In the genomic region with DNA sequence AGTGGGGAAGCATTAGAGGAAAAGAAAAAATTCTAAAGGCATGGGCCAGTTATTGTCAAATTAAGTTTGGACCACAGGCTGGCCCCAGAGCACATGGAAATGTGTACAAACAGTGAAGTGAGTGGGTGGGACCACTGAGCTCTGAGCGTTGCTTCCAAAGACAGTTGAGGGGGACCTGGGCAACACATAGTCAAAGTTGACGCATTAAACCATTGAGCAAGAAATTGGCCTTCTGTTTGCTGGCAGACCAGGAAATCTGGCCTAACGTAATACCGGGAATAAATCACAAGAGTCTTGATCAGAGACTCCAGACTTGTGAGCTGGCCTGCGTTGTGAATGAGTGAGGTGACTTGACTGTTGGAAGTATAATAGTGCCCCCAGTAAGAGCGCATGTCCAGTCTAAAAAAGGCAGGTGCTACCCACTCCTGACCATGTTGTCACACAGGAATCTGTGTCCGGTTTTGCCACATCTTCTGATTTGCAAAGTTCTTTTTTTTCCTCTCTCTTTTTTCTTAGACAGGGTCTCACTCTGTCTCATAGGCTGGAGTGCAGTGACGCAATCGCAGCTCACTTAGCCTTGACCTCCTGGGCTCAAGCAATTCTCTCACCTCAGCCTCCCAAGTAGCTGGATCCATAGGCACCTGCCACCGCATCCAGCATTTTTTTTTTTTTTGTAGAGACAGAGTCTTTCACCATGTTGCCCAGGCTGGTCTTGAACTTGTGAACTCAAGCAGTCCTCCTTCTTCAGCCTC, we compare ENCODE assay signal across 1 cellular context.
TF ChIP-seq lines count a peak whose summit lies in the region.

No MANE protein-coding gene starts in this region.

TF ChIP-seq in K562, 482 proteins besides CTCF, POLR2A, EP300 and RAD21 (continued from another document):
- TF ChIP-seq, protein P1, sequence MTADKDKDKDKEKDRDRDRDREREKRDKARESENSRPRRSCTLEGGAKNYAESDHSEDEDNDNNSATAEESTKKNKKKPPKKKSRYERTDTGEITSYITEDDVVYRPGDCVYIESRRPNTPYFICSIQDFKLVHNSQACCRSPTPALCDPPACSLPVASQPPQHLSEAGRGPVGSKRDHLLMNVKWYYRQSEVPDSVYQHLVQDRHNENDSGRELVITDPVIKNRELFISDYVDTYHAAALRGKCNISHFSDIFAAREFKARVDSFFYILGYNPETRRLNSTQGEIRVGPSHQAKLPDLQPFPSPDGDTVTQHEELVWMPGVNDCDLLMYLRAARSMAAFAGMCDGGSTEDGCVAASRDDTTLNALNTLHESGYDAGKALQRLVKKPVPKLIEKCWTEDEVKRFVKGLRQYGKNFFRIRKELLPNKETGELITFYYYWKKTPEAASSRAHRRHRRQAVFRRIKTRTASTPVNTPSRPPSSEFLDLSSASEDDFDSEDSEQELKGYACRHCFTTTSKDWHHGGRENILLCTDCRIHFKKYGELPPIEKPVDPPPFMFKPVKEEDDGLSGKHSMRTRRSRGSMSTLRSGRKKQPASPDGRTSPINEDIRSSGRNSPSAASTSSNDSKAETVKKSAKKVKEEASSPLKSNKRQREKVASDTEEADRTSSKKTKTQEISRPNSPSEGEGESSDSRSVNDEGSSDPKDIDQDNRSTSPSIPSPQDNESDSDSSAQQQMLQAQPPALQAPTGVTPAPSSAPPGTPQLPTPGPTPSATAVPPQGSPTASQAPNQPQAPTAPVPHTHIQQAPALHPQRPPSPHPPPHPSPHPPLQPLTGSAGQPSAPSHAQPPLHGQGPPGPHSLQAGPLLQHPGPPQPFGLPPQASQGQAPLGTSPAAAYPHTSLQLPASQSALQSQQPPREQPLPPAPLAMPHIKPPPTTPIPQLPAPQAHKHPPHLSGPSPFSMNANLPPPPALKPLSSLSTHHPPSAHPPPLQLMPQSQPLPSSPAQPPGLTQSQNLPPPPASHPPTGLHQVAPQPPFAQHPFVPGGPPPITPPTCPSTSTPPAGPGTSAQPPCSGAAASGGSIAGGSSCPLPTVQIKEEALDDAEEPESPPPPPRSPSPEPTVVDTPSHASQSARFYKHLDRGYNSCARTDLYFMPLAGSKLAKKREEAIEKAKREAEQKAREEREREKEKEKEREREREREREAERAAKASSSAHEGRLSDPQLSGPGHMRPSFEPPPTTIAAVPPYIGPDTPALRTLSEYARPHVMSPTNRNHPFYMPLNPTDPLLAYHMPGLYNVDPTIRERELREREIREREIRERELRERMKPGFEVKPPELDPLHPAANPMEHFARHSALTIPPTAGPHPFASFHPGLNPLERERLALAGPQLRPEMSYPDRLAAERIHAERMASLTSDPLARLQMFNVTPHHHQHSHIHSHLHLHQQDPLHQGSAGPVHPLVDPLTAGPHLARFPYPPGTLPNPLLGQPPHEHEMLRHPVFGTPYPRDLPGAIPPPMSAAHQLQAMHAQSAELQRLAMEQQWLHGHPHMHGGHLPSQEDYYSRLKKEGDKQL (CRISPR knock-in tag; IDR thresholded peaks at IDR 0.05; ENCODE audit: borderline replicate concordance): no peak
- TF ChIP-seq, protein P2, sequence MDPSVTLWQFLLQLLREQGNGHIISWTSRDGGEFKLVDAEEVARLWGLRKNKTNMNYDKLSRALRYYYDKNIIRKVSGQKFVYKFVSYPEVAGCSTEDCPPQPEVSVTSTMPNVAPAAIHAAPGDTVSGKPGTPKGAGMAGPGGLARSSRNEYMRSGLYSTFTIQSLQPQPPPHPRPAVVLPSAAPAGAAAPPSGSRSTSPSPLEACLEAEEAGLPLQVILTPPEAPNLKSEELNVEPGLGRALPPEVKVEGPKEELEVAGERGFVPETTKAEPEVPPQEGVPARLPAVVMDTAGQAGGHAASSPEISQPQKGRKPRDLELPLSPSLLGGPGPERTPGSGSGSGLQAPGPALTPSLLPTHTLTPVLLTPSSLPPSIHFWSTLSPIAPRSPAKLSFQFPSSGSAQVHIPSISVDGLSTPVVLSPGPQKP (CRISPR knock-in tag; IDR thresholded peaks at IDR 0.05): no peak
- TF ChIP-seq E2F3 (CRISPR knock-in tag; IDR thresholded peaks at IDR 0.05) (no peak), NBN (IDR thresholded peaks at IDR 0.05; ENCODE audit: low read depth) (no peak), ZNF76 (CRISPR knock-in tag; IDR thresholded peaks at IDR 0.05; ENCODE audit: borderline replicate concordance) (no peak), CEBPG (CRISPR knock-in tag; IDR thresholded peaks at IDR 0.05) (no peak), CEBPG (tag; conservative IDR thresholded peaks at IDR 0.05 in 1 of 2, IDR thresholded peaks at IDR 0.05 in 1 of 2) (peak; percentile 58 to 65), NR1H2 (CRISPR knock-in tag; IDR thresholded peaks at IDR 0.05) (no peak), SLC30A9 (CRISPR knock-in tag; IDR thresholded peaks at IDR 0.05) (no peak), ELF4 (CRISPR knock-in tag; IDR thresholded peaks at IDR 0.05) (no peak), ADNP (tag; IDR thresholded peaks at IDR 0.05) (no peak), PYGO2 (tag; IDR thresholded peaks at IDR 0.05) (no peak), CEBPB (tag; IDR thresholded peaks at IDR 0.05) (peak; percentile 61), TCF7L2 (IDR thresholded peaks at IDR 0.05; ENCODE audit: low read depth, low read length) (no peak), CBX3 (IDR thresholded peaks at IDR 0.05; ENCODE audit: borderline replicate concordance in 1 of 2, low read length in 2 of 2) (no peak), FOXK2 (conservative IDR thresholded peaks at IDR 0.05 in 1 of 2, IDR thresholded peaks at IDR 0.05 in 1 of 2; ENCODE audit: low read depth in 2 of 2) (no peak), CHD1 (IDR thresholded peaks at IDR 0.05; ENCODE audit: low read length) (no peak), GABPB1 (CRISPR knock-in tag; IDR thresholded peaks at IDR 0.05) (no peak), ZKSCAN1 (IDR thresholded peaks at IDR 0.05; ENCODE audit: low read depth, low read length) (no peak), TAF7 (tag; IDR thresholded peaks at IDR 0.05) (no peak)
- TF ChIP-seq, protein P3, sequence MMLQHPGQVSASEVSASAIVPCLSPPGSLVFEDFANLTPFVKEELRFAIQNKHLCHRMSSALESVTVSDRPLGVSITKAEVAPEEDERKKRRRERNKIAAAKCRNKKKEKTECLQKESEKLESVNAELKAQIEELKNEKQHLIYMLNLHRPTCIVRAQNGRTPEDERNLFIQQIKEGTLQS (IDR thresholded peaks at IDR 0.05): peak; percentile 50
- TF ChIP-seq, protein P3 (CRISPR knock-in tag; conservative IDR thresholded peaks at IDR 0.05): no peak
- TF ChIP-seq, protein P4, sequence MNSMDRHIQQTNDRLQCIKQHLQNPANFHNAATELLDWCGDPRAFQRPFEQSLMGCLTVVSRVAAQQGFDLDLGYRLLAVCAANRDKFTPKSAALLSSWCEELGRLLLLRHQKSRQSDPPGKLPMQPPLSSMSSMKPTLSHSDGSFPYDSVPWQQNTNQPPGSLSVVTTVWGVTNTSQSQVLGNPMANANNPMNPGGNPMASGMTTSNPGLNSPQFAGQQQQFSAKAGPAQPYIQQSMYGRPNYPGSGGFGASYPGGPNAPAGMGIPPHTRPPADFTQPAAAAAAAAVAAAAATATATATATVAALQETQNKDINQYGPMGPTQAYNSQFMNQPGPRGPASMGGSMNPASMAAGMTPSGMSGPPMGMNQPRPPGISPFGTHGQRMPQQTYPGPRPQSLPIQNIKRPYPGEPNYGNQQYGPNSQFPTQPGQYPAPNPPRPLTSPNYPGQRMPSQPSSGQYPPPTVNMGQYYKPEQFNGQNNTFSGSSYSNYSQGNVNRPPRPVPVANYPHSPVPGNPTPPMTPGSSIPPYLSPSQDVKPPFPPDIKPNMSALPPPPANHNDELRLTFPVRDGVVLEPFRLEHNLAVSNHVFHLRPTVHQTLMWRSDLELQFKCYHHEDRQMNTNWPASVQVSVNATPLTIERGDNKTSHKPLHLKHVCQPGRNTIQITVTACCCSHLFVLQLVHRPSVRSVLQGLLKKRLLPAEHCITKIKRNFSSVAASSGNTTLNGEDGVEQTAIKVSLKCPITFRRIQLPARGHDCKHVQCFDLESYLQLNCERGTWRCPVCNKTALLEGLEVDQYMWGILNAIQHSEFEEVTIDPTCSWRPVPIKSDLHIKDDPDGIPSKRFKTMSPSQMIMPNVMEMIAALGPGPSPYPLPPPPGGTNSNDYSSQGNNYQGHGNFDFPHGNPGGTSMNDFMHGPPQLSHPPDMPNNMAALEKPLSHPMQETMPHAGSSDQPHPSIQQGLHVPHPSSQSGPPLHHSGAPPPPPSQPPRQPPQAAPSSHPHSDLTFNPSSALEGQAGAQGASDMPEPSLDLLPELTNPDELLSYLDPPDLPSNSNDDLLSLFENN (IDR thresholded peaks at IDR 0.05; ENCODE audit: low read depth in 2 of 2, low read length in 2 of 2): no peak
